ENCODE assay signal across 25 cellular contexts in the genomic region with DNA sequence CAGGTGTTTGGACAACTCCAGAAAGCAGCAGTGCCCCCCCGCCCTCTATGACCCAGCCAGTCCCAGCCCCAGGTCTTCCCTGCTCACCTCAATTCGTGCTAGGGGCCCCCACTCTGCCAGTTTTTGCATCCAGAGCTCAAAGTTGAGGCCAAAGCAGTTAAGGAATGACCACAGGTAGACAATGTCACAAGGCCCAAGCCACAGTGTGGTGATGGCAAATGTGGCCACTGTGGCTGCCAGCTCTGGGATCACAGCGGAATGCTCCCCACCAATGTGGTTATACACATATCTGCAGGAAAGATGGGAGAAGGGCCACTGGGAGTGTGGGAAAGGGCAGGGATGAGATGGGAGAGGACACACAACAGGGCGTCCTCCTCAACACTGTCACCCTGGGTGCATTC. TPM values are rescaled to one million over a fixed set of nuclear protein-coding genes. Genes with fewer than 3 reads are reported as not detected.
"Had no signal": no experiment of that assay in that cellular context is flagged by ENCODE, and none has a peak within 500 bp of the region (broad histone marks: within the 10 kb centered on the region; RNA-seq: fewer than 3 reads in every experiment).

No MANE protein-coding gene starts in this region.

- ATAC-seq: activated T-cell treated with anti-CD3 and anti-CD28 coated beads, Interleukin-2, amount 50 U/mL, for 4 hours had no signal

- H3K36me3 ChIP-seq: Peyer's patch, SJCRH30 had no signal

- H3K9me3 ChIP-seq: Peyer's patch, SJCRH30, SK-N-SH had no signal

- H3K4me1 Mint-ChIP-seq: activated naive CD8-positive, alpha-beta T cell treated with anti-CD3 and anti-CD28 coated beads for 36 hours had no signal

- H3K27ac Mint-ChIP-seq: activated CD4-positive, alpha-beta memory T cell treated with anti-CD3 and anti-CD28 coated beads for 36 hours; activated CD4-positive, alpha-beta T cell treated with anti-CD3 and anti-CD28 coated beads, Interleukin-2, amount 10 ng/mL, durations not matched to agents 7 days and 5 days; activated naive CD4-positive, alpha-beta T cell treated with anti-CD3 and anti-CD28 coated beads, Interleukin-2, amount 10 ng/mL, durations not matched to agents 7 days and 5 days; activated naive CD8-positive, alpha-beta T cell treated with anti-CD3 and anti-CD28 coated beads for 36 hours had no signal

- H3K36me3 Mint-ChIP-seq: activated CD4-positive, alpha-beta memory T cell treated with anti-CD3 and anti-CD28 coated beads for 36 hours; activated naive CD4-positive, alpha-beta T cell treated with anti-CD3 and anti-CD28 coated beads, Interleukin-2, amount 10 ng/mL, durations not matched to agents 7 days and 5 days; activated naive CD8-positive, alpha-beta T cell treated with anti-CD3 and anti-CD28 coated beads for 36 hours had no signal

- H3K9me3 Mint-ChIP-seq: activated CD4-positive, alpha-beta memory T cell treated with anti-CD3 and anti-CD28 coated beads for 36 hours; activated CD4-positive, alpha-beta T cell treated with anti-CD3 and anti-CD28 coated beads, Interleukin-2, amount 10 ng/mL, durations not matched to agents 7 days and 5 days; activated naive CD4-positive, alpha-beta T cell treated with anti-CD3 and anti-CD28 coated beads, Interleukin-2, amount 10 ng/mL, durations not matched to agents 7 days and 5 days; activated naive CD8-positive, alpha-beta T cell treated with anti-CD3 and anti-CD28 coated beads for 36 hours; activated T-cell treated with anti-CD3 and anti-CD28 coated beads, Interleukin-2, amount 50 U/mL, for 4 hours had no signal

- DNase-seq: activated CD4-positive, alpha-beta memory T cell treated with anti-CD3 and anti-CD28 coated beads for 36 hours; activated CD4-positive, alpha-beta T cell treated with anti-CD3 and anti-CD28 coated beads, Interleukin-2, amount 10 ng/mL, durations not matched to agents 7 days and 5 days; activated CD4-positive, CD25-positive, alpha-beta regulatory T cell; activated CD8-positive, alpha-beta memory T cell treated with anti-CD3 and anti-CD28 coated beads for 24 hours; activated gamma-delta T cell treated with Interleukin-2 at 50 U/mL for 16 hours; activated naive CD4-positive, alpha-beta T cell treated with anti-CD3 and anti-CD28 coated beads, Interleukin-2, amount 10 ng/mL, durations not matched to agents 7 days and 5 days; activated naive CD8-positive, alpha-beta T cell treated with anti-CD3 and anti-CD28 coated beads for 36 hours; activated T-cell treated with anti-CD3 and anti-CD28 coated beads, Interleukin-2, amount 50 U/mL, for 4 hours; MM.1S; NCI-H1105; NCI-H1436; NCI-H1694 treated with DMSO at 0.1 percent for 48 hours; NCI-H2029 treated with DMSO at 0.1 percent for 48 hours; NCI-H345; NCI-H510A; NCI-H69; Peyer's patch; Right ventricle myocardium superior; SJCRH30; SK-N-SH; T-helper 1 cell had no signal

- H3K4me1 ChIP-seq: Peyer's patch, SJCRH30 had no signal

- H3K9ac ChIP-seq: KMS-11, SK-N-SH had no signal

- H3K4me2 ChIP-seq: KMS-11, SK-N-SH had no signal

- H3K27me3 Mint-ChIP-seq: activated CD4-positive, alpha-beta memory T cell treated with anti-CD3 and anti-CD28 coated beads for 36 hours; activated naive CD8-positive, alpha-beta T cell treated with anti-CD3 and anti-CD28 coated beads for 36 hours had no signal

- H3K4me3 Mint-ChIP-seq: activated CD4-positive, alpha-beta memory T cell treated with anti-CD3 and anti-CD28 coated beads for 36 hours; activated CD4-positive, alpha-beta T cell treated with anti-CD3 and anti-CD28 coated beads, Interleukin-2, amount 10 ng/mL, durations not matched to agents 7 days and 5 days; activated naive CD4-positive, alpha-beta T cell treated with anti-CD3 and anti-CD28 coated beads, Interleukin-2, amount 10 ng/mL, durations not matched to agents 7 days and 5 days; activated naive CD8-positive, alpha-beta T cell treated with anti-CD3 and anti-CD28 coated beads for 36 hours; activated T-cell treated with anti-CD3 and anti-CD28 coated beads, Interleukin-2, amount 50 U/mL, for 4 hours had no signal

- H3K27ac ChIP-seq: KMS-11, Peyer's patch, RWPE1, SJCRH30, VCaP had no signal

- H3K27me3 ChIP-seq: Peyer's patch, SJCRH30 had no signal

- H3K4me3 ChIP-seq: Peyer's patch, SJCRH30 had no signal

RNA-seq across cellular contexts. Expression of a gene that starts 8.2 kb away (rescaled TPM):
- total RNA-seq: activated CD4-positive, alpha-beta memory T cell treated with anti-CD3 and anti-CD28 coated beads for 36 hours; activated CD4-positive, alpha-beta T cell treated with anti-CD3 and anti-CD28 coated beads, Interleukin-2, amount 10 ng/mL, durations not matched to agents 7 days and 5 days; activated naive CD8-positive, alpha-beta T cell treated with anti-CD3 and anti-CD28 coated beads for 36 hours; activated T-cell treated with anti-CD3 and anti-CD28 coated beads, Interleukin-2, amount 50 U/mL, for 4 hours; Peyer's patch; T-helper 2 cell treated with Interferon-gamma antibody and Interleukin-4, amounts not matched to agents 100 ng/mL and 5 ng/mL, for 36 hours had no signal
- polyA plus RNA-seq: SK-N-SH had no signal

RNA-seq across cellular contexts. Expression of a gene that starts 9.1 kb away (rescaled TPM):
- total RNA-seq: activated CD4-positive, alpha-beta memory T cell treated with anti-CD3 and anti-CD28 coated beads for 36 hours; activated CD4-positive, alpha-beta T cell treated with anti-CD3 and anti-CD28 coated beads, Interleukin-2, amount 10 ng/mL, durations not matched to agents 7 days and 5 days; activated naive CD8-positive, alpha-beta T cell treated with anti-CD3 and anti-CD28 coated beads for 36 hours; activated T-cell treated with anti-CD3 and anti-CD28 coated beads, Interleukin-2, amount 50 U/mL, for 4 hours; SJCRH30; T-helper 2 cell treated with Interferon-gamma antibody and Interleukin-4, amounts not matched to agents 100 ng/mL and 5 ng/mL, for 36 hours had no signal
- polyA plus RNA-seq: SK-N-SH had no signal
